Comparison of ENCODE assay signal across 11 cellular contexts in genomic region chr1:226060427-226060826, GRCh38. TPM values are rescaled to one million over a fixed set of nuclear protein-coding genes. Genes with fewer than 3 reads are reported as not detected.
DNase-seq lines count a peak whose midpoint lies in the region; ATAC-seq and TF ChIP-seq lines count a peak whose summit lies in the region.
"Had no signal": no experiment of that assay in that cellular context is flagged by ENCODE, and none has a peak within 500 bp of the region (broad histone marks: within the 10 kb centered on the region; RNA-seq: fewer than 3 reads in every experiment).

No MANE protein-coding gene starts in this region.

- peak overlapping the region in 2 of 11 experiments; percentile 99 to 100; a peak in 2 of 22 replicates for H3K9ac ChIP-seq in BLaER1 treated with 17β-estradiol and CSF1 and Interleukin-3, amounts not matched to agents 10 nM and 100 nM
- H3K9ac ChIP-seq in H9 (ENCODE audit: extremely low read depth, insufficient read length, low read length), result no peak overlapping the region

- H3K4me3 Mint-ChIP-seq in H9 (peak overlapping the region; percentile 17 to 90; a peak in 3 of 5 replicates), progenitor cell of endocrine pancreas (ENCODE audit: low read depth) (peak overlapping the region; percentile 93)

- TF ChIP-seq EP300 in gastroesophageal sphincter (IDR thresholded peaks at IDR 0.05), result no peak

- H2AFZ ChIP-seq in H9 (ENCODE audit: low read length), result no peak overlapping the region

- ATAC-seq in gastroesophageal sphincter (no peak), HG02588 (IDR thresholded peaks at IDR 0.05; ENCODE audit: unreplicated experiment) (no peak)
- ATAC-seq: activated CD8-positive, alpha-beta memory T cell treated with anti-CD3 and anti-CD28 coated beads, Interleukin-2, amount 10 ng/mL, durations not matched to agents 7 days and 5 days had no signal

- no peak for TF ChIP-seq CTCF in H9 (conservative IDR thresholded peaks at IDR 0.05)
- TF ChIP-seq CTCF in gastroesophageal sphincter (IDR thresholded peaks at IDR 0.05), result no peak
- no peak for TF ChIP-seq CTCF in progenitor cell of endocrine pancreas (IDR thresholded peaks at IDR 0.05; ENCODE audit: unreplicated experiment)

- H3T11ph ChIP-seq in H9 (ENCODE audit: low read length), result no peak overlapping the region

- no peak overlapping the region for H3K14ac ChIP-seq in H9 (ENCODE audit: insufficient read depth, low read length)

- H3K27ac Mint-ChIP-seq in H9, result peak overlapping the region in 1 of 3 experiments; percentile 86; a peak in 1 of 7 replicates
- H3K27ac Mint-ChIP-seq in progenitor cell of endocrine pancreas, result peak overlapping the region; percentile 99
- H3K27ac Mint-ChIP-seq: activated naive CD4-positive, alpha-beta T cell treated with anti-CD3 and anti-CD28 coated beads for 36 hours had no signal

- H3K36me3 ChIP-seq in BLaER1 treated with 17β-estradiol and CSF1 and Interleukin-3, amounts not matched to agents 10 nM and 100 nM, result peaks cover 3 to 32% (median 13%) of the 10 kb centered on the region in 11 experiments; a peak in 19 of 22 replicates
- peaks cover 0 to 32% of the 10 kb centered on the region in 2 donors for H3K36me3 ChIP-seq in gastroesophageal sphincter

- H3K23ac ChIP-seq in H9 (ENCODE audit: insufficient read length, low read depth, low read length), result no peak overlapping the region

- H3K27me3 Mint-ChIP-seq in H9 (ENCODE audit: low read depth) (no peaks in the 10 kb centered on the region; the same call in 1 of the 2 replicates), progenitor cell of endocrine pancreas (no peaks in the 10 kb centered on the region)
- H3K27me3 Mint-ChIP-seq: activated CD8-positive, alpha-beta memory T cell treated with anti-CD3 and anti-CD28 coated beads, Interleukin-2, amount 10 ng/mL, durations not matched to agents 7 days and 5 days had no signal

- intact Hi-C loops in head of caudate nucleus (cut with DNase I), result loop anchor here (5.0 kb wide), 2 partner anchors 62 to 127 kb away; partner anchors contain the start of gene ACBD3

- peaks cover 17 to 28% (median 23%) of the 10 kb centered on the region in 11 experiments for H4K20me1 ChIP-seq in BLaER1 treated with 17β-estradiol and CSF1 and Interleukin-3, amounts not matched to agents 10 nM and 100 nM
- no peaks in the 10 kb centered on the region for H4K20me1 ChIP-seq in H9 (ENCODE audit: control insufficient read depth, insufficient read depth, insufficient read length)

- no peak overlapping the region for H3K56ac ChIP-seq in H9 (ENCODE audit: insufficient read length, low read depth, low read length)

- no peak for DNase-seq in H9
- no peak for DNase-seq in progenitor cell of endocrine pancreas (ENCODE audit: low spot score, unreplicated experiment)
- DNase-seq in head of caudate nucleus, result no peak
- no peak for DNase-seq in NCI-H748 treated with DMSO at 0.1 percent for 48 hours (lab: John Stamatoyannopoulos, UW)
- DNase-seq: activated CD8-positive, alpha-beta memory T cell treated with anti-CD3 and anti-CD28 coated beads, Interleukin-2, amount 10 ng/mL, durations not matched to agents 7 days and 5 days; activated naive CD4-positive, alpha-beta T cell treated with anti-CD3 and anti-CD28 coated beads for 36 hours; H7; NCI-H1092 treated with DMSO at 0.1 percent for 48 hours had no signal

- peak overlapping the region; percentile 78 to 95 (median 87); a peak in 16 of 22 replicates for H3K4me2 ChIP-seq in BLaER1 treated with 17β-estradiol and CSF1 and Interleukin-3, amounts not matched to agents 10 nM and 100 nM
- no peak overlapping the region for H3K4me2 ChIP-seq in H9 (ENCODE audit: insufficient read depth, insufficient read length, low read length)

- H3K79me2 ChIP-seq in H9 (ENCODE audit: insufficient read depth, low read length), result peaks cover 20% of the 10 kb centered on the region

- no peak overlapping the region for H2BK15ac ChIP-seq in H9 (ENCODE audit: low read depth, low read length)

- peaks cover 13% of the 10 kb centered on the region for H3K23me2 ChIP-seq in H9 (ENCODE audit: insufficient read length, low read depth, low read length, poor library complexity, severe bottlenecking)

- H3K36me3 Mint-ChIP-seq in H9 (ENCODE audit: insufficient read depth in 1 of 3, low read depth in 3 of 3), result peaks cover 24 to 50% (median 36%) of the 10 kb centered on the region in 3 experiments
- H3K36me3 Mint-ChIP-seq in progenitor cell of endocrine pancreas (ENCODE audit: insufficient read depth), result peaks cover 13% of the 10 kb centered on the region

- H4K8ac ChIP-seq in H9 (replicated peaks; ENCODE audit: insufficient read length, low read depth, low read length), result no peak overlapping the region

- no peak overlapping the region for H3K4ac ChIP-seq in H9 (ENCODE audit: low read depth, low read length)

- WGBS in H9 (ENCODE audit: extremely low coverage, insufficient read length, low lambda C conversion rate), result no CpG with 5 or more reads among the region's 1 CpG
- WGBS in gastroesophageal sphincter (ENCODE audit: low coverage in 1 of 2), 2 donors, result 100% methylated on average over 1 of the region's 1 CpG

- no peak for TF ChIP-seq POLR2A in gastroesophageal sphincter (IDR thresholded peaks at IDR 0.05)

- H3K9me3 Mint-ChIP-seq in H9 (peaks cover 0 to 7% of the 10 kb centered on the region in 2 experiments; a peak in 2 of 5 replicates), progenitor cell of endocrine pancreas (ENCODE audit: low read depth) (no peaks in the 10 kb centered on the region)
- H3K9me3 Mint-ChIP-seq: activated naive CD4-positive, alpha-beta T cell treated with anti-CD3 and anti-CD28 coated beads for 36 hours had no signal

- H3K4me1 ChIP-seq in BLaER1 treated with 17β-estradiol and CSF1 and Interleukin-3, amounts not matched to agents 10 nM and 100 nM, result peaks cover 14 to 22% (median 20%) of the 10 kb centered on the region in 10 experiments
- no peaks in the 10 kb centered on the region for H3K4me1 ChIP-seq in H9 (ENCODE audit: insufficient read depth, low read length)
- H3K4me1 ChIP-seq in gastroesophageal sphincter, result peaks cover 6 to 30% (median 15%) of the 10 kb centered on the region in 3 donors

- no peak overlapping the region for H2AK5ac ChIP-seq in H9 (ENCODE audit: insufficient read length, low read length)

- no peak overlapping the region for H2BK120ac ChIP-seq in H9 (ENCODE audit: low read depth, low read length, poor library complexity, severe bottlenecking)

- H3K4me1 Mint-ChIP-seq in H9, result peaks cover 15 to 16% of the 10 kb centered on the region in 2 experiments
- peaks cover 14% of the 10 kb centered on the region for H3K4me1 Mint-ChIP-seq in progenitor cell of endocrine pancreas (ENCODE audit: low read depth)

- H2BK20ac ChIP-seq in H9 (ENCODE audit: low read depth, low read length, poor library complexity, severe bottlenecking), result no peak overlapping the region

- H3K4me3 ChIP-seq in BLaER1 treated with 17β-estradiol and CSF1 and Interleukin-3, amounts not matched to agents 10 nM and 100 nM, result no peak overlapping the region
- no peak overlapping the region for H3K4me3 ChIP-seq in gastroesophageal sphincter

- no peak overlapping the region for H4K5ac ChIP-seq in H9 (ENCODE audit: insufficient read length, low read depth, low read length)

- no peak overlapping the region for H3K18ac ChIP-seq in H9 (ENCODE audit: insufficient read length, low read depth, low read length)

- H2BK12ac ChIP-seq in H9 (ENCODE audit: insufficient read length, low read depth, low read length), result no peak overlapping the region

- no peak overlapping the region for H2BK5ac ChIP-seq in H9 (ENCODE audit: insufficient read length, low read length)

- no peak overlapping the region for H4K91ac ChIP-seq in H9 (ENCODE audit: insufficient read length, low read depth, low read length)

- H3K9me3 ChIP-seq in BLaER1 treated with 17β-estradiol and CSF1 and Interleukin-3, amounts not matched to agents 10 nM and 100 nM (replicated peaks in 1 of 11), result no peaks in the 10 kb centered on the region
- H3K9me3 ChIP-seq in H9 (ENCODE audit: control insufficient read depth, low read depth, low read length), result no peaks in the 10 kb centered on the region
- no peaks in the 10 kb centered on the region for H3K9me3 ChIP-seq in gastroesophageal sphincter

- H3K27me3 ChIP-seq in BLaER1 treated with 17β-estradiol and CSF1 and Interleukin-3, amounts not matched to agents 10 nM and 100 nM, result no peaks in the 10 kb centered on the region
- H3K27me3 ChIP-seq in H9 (ENCODE audit: insufficient read depth, low read length), result no peaks in the 10 kb centered on the region
- H3K27me3 ChIP-seq in gastroesophageal sphincter, result no peaks in the 10 kb centered on the region

- no peaks in the 10 kb centered on the region for H3K79me1 ChIP-seq in H9 (ENCODE audit: insufficient read depth, low read depth, low read length, poor library complexity, severe bottlenecking)

- H3K27ac ChIP-seq in BLaER1 treated with 17β-estradiol and CSF1 and Interleukin-3, amounts not matched to agents 10 nM and 100 nM, result no peak overlapping the region
- H3K27ac ChIP-seq in H9 (ENCODE audit: insufficient read length, low read depth, low read length) (no peak overlapping the region), gastroesophageal sphincter (peak overlapping the region in 3 of 4 donors; percentile 98 to 99 (median 99))

RNA-seq across cellular contexts. Expression of gene H3-3A, which starts 2.1 kb away (rescaled TPM):
- total RNA-seq in H9 (2021) (1,129 and 1,182 TPM in 2 replicates), gastroesophageal sphincter (100 to 1,000 TPM; 309 to 383 (median 364) TPM), progenitor cell of endocrine pancreas (1,238 and 1,313 TPM in 2 replicates)

Comparison
In these comparisons a context has a peak if more than half of its experiments do, and no peak if none do; other contexts are left out.
1. H3K27ac ChIP-seq: peak in gastroesophageal sphincter (3 of 4); none in BLaER1 treated with 17β-estradiol and CSF1 and Interleukin-3, amounts not matched to agents 10 nM and 100 nM (0 of 11) and H9 (single experiment).